ENCODE assay signal across 30 cellular contexts in the genomic region with DNA sequence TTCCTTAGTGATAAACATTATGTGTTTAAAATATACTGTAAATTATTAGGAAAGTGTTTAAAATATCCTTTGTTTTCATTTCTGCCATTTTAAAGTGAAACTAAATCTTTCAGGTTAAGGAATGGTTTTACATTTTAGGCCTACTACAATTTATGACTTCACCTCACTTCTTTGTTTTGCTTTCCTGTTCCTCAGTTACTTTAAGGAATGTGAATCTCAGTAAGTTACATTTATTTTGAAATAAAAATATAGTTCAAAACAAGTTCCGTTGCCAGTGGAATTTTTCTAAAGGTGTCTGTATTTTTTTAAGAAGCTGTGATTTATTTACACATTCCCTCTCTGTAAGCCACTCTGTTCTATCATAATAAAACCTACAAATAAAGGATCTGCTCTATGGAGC.
DNase-seq lines count a peak whose midpoint lies in the region; ATAC-seq and TF ChIP-seq lines count a peak whose summit lies in the region.
"Had no signal": no experiment of that assay in that cellular context is flagged by ENCODE, and none has a peak within 500 bp of the region (broad histone marks: within the 10 kb centered on the region; RNA-seq: fewer than 3 reads in every experiment).

No MANE protein-coding gene starts in this region.

- H3K4me1 ChIP-seq in fibroblast of lung (ENCODE audit: control insufficient read depth, extremely low read depth, insufficient read depth, low read length) (no peaks in the 10 kb centered on the region), BE2C (no peaks in the 10 kb centered on the region)
- H3K4me1 ChIP-seq: BLaER1, colonic mucosa, foreskin keratinocyte, heart left ventricle, testis had no signal

- H3K4me3 ChIP-seq in astrocyte of the spinal cord (ENCODE audit: low read depth, low read length) (no peak overlapping the region), fibroblast of lung (replicated peaks in 1 of 4; ENCODE audit: control extremely low read depth in 1 of 4, insufficient read depth in 1 of 4, low read depth in 3 of 4, low read length in 4 of 4) (no peak overlapping the region), BE2C (ENCODE audit: low read depth, low read length) (no peak overlapping the region)
- H3K4me3 ChIP-seq: BLaER1, colonic mucosa, heart left ventricle, MG63, PC-9, skin epidermis, testis had no signal

- H4K20me1 ChIP-seq in fibroblast of lung (ENCODE audit: control insufficient read depth, extremely low read depth, insufficient read depth, low read length), result no peaks in the 10 kb centered on the region
- H4K20me1 ChIP-seq: BLaER1 had no signal

- H3K9me3 ChIP-seq in fibroblast of lung (ENCODE audit: control insufficient read depth, insufficient read depth, low read depth, low read length) (no peaks in the 10 kb centered on the region), BE2C (no peaks in the 10 kb centered on the region)
- H3K9me3 ChIP-seq: BLaER1, colonic mucosa, heart left ventricle, MG63, testis had no signal

- no peaks in the 10 kb centered on the region for H3K27me3 ChIP-seq in fibroblast of lung (ENCODE audit: control insufficient read depth, insufficient read depth, low read length)
- H3K27me3 ChIP-seq in BE2C, result no peaks in the 10 kb centered on the region
- H3K27me3 ChIP-seq: BLaER1, colonic mucosa, foreskin keratinocyte, heart left ventricle, MG63, testis had no signal

- ATAC-seq in omental fat pad (ENCODE audit: low FRiP score), result no peak
- ATAC-seq: effector memory CD8-positive, alpha-beta T cell; foreskin keratinocyte; heart left ventricle; left ventricle myocardium superior had no signal

- TF ChIP-seq CTCF in astrocyte of the spinal cord (IDR thresholded peaks at IDR 0.05; ENCODE audit: low read depth, low read length) (no peak), fibroblast of lung (conservative IDR thresholded peaks at IDR 0.05 in 1 of 2, IDR thresholded peaks at IDR 0.05 in 1 of 2; ENCODE audit: low read depth in 1 of 2, low read length in 2 of 2) (no peak), BE2C (IDR thresholded peaks at IDR 0.05; ENCODE audit: low read depth, low read length) (no peak), omental fat pad (IDR thresholded peaks at IDR 0.05) (no peak)

- DNase-seq in G401 (ENCODE audit: low spot score) (peak; percentile 37), astrocyte of the spinal cord (ENCODE audit: low read depth, low spot score) (peak; percentile 58), fibroblast of lung (ENCODE audit: low read depth in 2 of 2) (no peak), renal cortical epithelial cell (ENCODE audit: low read depth) (peak; percentile 9), BE2C (no peak), omental fat pad (ENCODE audit: low spot score) (no peak), NCI-H1694 (lab: John Stamatoyannopoulos, UW) (no peak)
- DNase-seq: activated CD4-positive, alpha-beta memory T cell treated with anti-CD3 and anti-CD28 coated beads, Interleukin-2, amount 10 ng/mL, durations not matched to agents 7 days and 5 days; activated CD4-positive, CD25-positive, alpha-beta regulatory T cell treated with anti-CD3 and anti-CD28 coated beads, Interleukin-2, amount 50 U/mL, for 72 hours; activated CD8-positive, alpha-beta memory T cell treated with anti-CD3 and anti-CD28 coated beads, Interleukin-2, amount 50 U/mL, for 4 hours; activated naive CD4-positive, alpha-beta T cell; colonic mucosa; DMS153; effector memory CD8-positive, alpha-beta T cell; erythroblast; foreskin keratinocyte; H7; heart left ventricle; KG1; left ventricle myocardium superior; MG63; naive B cell; NCI-H1105 treated with DMSO at 0.1 percent for 48 hours; NCI-H1930; NCI-H524 treated with DMSO at 0.1 percent for 48 hours; nucleus accumbens; PC-9; testis had no signal

- in situ Hi-C loops in G401 (cut with HindIII; ENCODE audit: low sequenced_read_pairs) (no loop called here), astrocyte of the spinal cord (cut with HindIII; ENCODE audit: low sequenced_read_pairs) (no loop called here)

- no peaks in the 10 kb centered on the region for H3K36me3 ChIP-seq in fibroblast of lung (ENCODE audit: control insufficient read depth, insufficient read depth, low read length)
- no peaks in the 10 kb centered on the region for H3K36me3 ChIP-seq in BE2C
- H3K36me3 ChIP-seq: BLaER1, colonic mucosa, heart left ventricle, MG63 had no signal

- H3K79me2 ChIP-seq in fibroblast of lung (ENCODE audit: control insufficient read depth, insufficient read depth, low read length), result no peaks in the 10 kb centered on the region

- H2AFZ ChIP-seq in fibroblast of lung (ENCODE audit: low read length), result peak overlapping the region; percentile 12
- H2AFZ ChIP-seq: PC-9 had no signal

- no peak overlapping the region for H3K27ac ChIP-seq in fibroblast of lung (ENCODE audit: insufficient read depth, low read length)
- H3K27ac ChIP-seq: BLaER1, colonic mucosa, foreskin keratinocyte, heart left ventricle, PC-9, skin epidermis, testis had no signal

- no peak overlapping the region for H3K4me2 ChIP-seq in fibroblast of lung (ENCODE audit: extremely low read depth, insufficient read depth, low read length)
- H3K4me2 ChIP-seq: BLaER1, PC-9 had no signal

- no peak overlapping the region for H3K9ac ChIP-seq in fibroblast of lung (ENCODE audit: insufficient read depth, low read length)
- H3K9ac ChIP-seq: BLaER1 had no signal

Comparison
In these comparisons a context has a peak if more than half of its experiments do, and no peak if none do; other contexts are left out.
1. DNase-seq: peak in G401 (single experiment), astrocyte of the spinal cord (single experiment) and renal cortical epithelial cell (single experiment); none in fibroblast of lung (0 of 2), BE2C (single experiment), omental fat pad (single experiment) and NCI-H1694 (single experiment).